ENCODE assay signal across 1 cellular context in the genomic region with DNA sequence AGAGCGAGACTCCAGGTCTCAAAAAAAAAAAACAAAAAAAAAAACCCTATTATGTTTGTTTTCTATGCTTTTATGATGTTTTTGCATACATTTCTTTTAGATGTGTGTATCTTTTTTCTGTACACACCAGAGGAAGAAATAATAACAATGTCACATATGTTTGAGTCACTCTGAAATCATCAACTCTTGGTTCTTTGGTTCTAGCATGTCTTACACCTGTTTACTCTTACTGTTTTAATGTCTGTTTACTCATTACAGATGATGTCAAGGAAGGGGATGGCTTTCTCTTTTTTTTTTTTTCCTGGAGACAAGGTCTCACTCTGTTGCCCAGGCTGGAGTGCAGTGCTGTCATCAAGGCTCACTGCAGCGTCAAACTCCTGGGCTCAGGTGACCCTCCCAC.
TF ChIP-seq lines count a peak whose summit lies in the region.

No MANE protein-coding gene starts in this region.

TF ChIP-seq in IMR-90, 13 proteins besides CTCF, POLR2A, EP300 and RAD21:
- TF ChIP-seq CEBPB (IDR thresholded peaks at IDR 0.05; ENCODE audit: low read depth, low read length) (no peak), MAZ (IDR thresholded peaks at IDR 0.05; ENCODE audit: borderline replicate concordance, low read depth, low read length) (no peak), MXI1 (IDR thresholded peaks at IDR 0.05; ENCODE audit: borderline replicate concordance, low read depth, low read length) (no peak), SMC3 (IDR thresholded peaks at IDR 0.05; ENCODE audit: low read depth, low read length) (no peak), FOS (IDR thresholded peaks at IDR 0.05; ENCODE audit: low read depth, low read length) (no peak), MAFK (IDR thresholded peaks at IDR 0.05; ENCODE audit: low read depth, low read length) (no peak)
- TF ChIP-seq, protein P1, sequence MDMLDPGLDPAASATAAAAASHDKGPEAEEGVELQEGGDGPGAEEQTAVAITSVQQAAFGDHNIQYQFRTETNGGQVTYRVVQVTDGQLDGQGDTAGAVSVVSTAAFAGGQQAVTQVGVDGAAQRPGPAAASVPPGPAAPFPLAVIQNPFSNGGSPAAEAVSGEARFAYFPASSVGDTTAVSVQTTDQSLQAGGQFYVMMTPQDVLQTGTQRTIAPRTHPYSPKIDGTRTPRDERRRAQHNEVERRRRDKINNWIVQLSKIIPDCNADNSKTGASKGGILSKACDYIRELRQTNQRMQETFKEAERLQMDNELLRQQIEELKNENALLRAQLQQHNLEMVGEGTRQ (IDR thresholded peaks at IDR 0.05; ENCODE audit: low read depth, low read length), result no peak
